ENCODE assay signal across 10 cellular contexts in the genomic region with DNA sequence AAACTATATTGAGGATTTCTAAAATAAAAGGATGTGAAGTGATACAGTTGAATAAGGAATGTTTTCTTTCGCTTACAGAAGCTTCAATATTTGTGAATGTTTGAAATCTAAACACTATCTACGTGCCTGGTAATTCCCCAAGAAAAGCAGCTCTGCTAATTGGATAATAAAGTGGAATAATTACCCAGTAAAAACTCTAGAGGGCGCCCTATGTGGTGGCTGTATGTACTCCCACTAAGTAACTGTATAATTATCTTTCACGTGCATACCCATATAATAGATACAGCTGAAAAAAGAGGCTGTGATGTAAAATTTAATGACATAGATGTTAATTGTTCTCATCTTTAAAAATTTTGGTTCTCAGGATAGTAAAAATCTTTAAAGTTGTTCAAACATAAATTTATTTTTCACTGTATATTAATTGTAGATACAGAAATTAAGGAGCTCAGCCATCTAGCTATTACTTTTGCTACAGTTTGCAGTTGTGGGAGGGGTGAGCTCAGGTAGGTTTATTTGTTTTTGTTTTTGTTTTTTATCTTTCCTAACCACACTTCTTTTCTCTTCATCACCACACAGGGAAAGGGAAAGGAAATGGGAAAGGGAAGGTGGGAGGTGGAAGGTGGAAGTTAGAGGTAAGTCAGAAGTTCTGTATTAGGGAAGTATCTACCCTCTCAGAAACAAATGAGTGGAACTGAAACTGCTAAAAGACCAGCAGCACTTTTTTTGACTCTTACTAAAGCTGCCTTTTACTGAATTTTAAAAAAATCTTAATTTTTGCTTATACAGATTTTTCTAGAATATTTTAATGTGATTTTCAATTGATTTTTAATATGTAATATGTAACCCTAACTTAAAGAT.
DNase-seq lines count a peak whose midpoint lies in the region; ATAC-seq, FAIRE-seq and TF ChIP-seq lines count a peak whose summit lies in the region.
"Had no signal": no experiment of that assay in that cellular context is flagged by ENCODE, and none has a peak within 500 bp of the region (broad histone marks: within the 10 kb centered on the region; RNA-seq: fewer than 3 reads in every experiment).

No MANE protein-coding gene starts in this region.

- no peaks in the 10 kb centered on the region for H3K9me1 ChIP-seq in K562 (ENCODE audit: control insufficient read depth, insufficient read depth, low read length)

- no peaks in the 10 kb centered on the region for H4K20me1 ChIP-seq in K562 (replicated peaks; ENCODE audit: control insufficient read depth, insufficient read depth, low read length)

- H3K36me3 ChIP-seq in K562 (ENCODE audit: control insufficient read depth, insufficient read depth, low read length): no peaks in the 10 kb centered on the region

- POLR2A ChIA-PET in K562 (lab: Yijun Ruan, JAX): no interaction called here

- no peak for FAIRE-seq in K562 (lab: Jason Lieb, UNC)

- WGBS in K562 (ENCODE audit: insufficient coverage, low coverage, missing lambda C conversion rate): 0% methylated on average over 4 of the region's 4 CpGs

- TF ChIP-seq EP300 in K562 (IDR thresholded peaks at IDR 0.05; ENCODE audit: low read length): no peak

- H3K27me3 ChIP-seq in K562 (ENCODE audit: control insufficient read depth in 2 of 2, insufficient read depth in 2 of 2, low read length in 2 of 2): no peaks in the 10 kb centered on the region

- BruUV-seq in K562 (replicated peaks; lab: Mats Ljungman, UMichigan): no TSS peak

- no peak for ATAC-seq in K562
- ATAC-seq in HG03196 (IDR thresholded peaks at IDR 0.05; ENCODE audit: unreplicated experiment): no peak

- H3K79me2 ChIP-seq in K562 (ENCODE audit: control insufficient read depth, insufficient read depth, low read length): no peaks in the 10 kb centered on the region

- no peak overlapping the region for H3K9ac ChIP-seq in K562 (ENCODE audit: insufficient read depth in 1 of 2, low read depth in 2 of 2, low read length in 2 of 2)

- TF ChIP-seq RAD21 in K562 (CRISPR knock-in tag; conservative IDR thresholded peaks at IDR 0.05 in 1 of 2, IDR thresholded peaks at IDR 0.05 in 1 of 2): no peak

- H3K4me2 ChIP-seq in K562 (ENCODE audit: insufficient read depth, low read length): no peak overlapping the region

- no peak overlapping the region for H2AFZ ChIP-seq in K562 (ENCODE audit: low read depth, low read length)

- TF ChIP-seq POLR2A in NB4 (IDR thresholded peaks at IDR 0.05; ENCODE audit: extremely low read depth, insufficient read length) (no peak), K562 (conservative IDR thresholded peaks at IDR 0.05) (no peak)

- TF ChIP-seq CTCF in GM10266 (IDR thresholded peaks at IDR 0.05; ENCODE audit: control insufficient read depth, insufficient read depth, low read depth, missing control alignments) (peak; percentile 9), NB4 (IDR thresholded peaks at IDR 0.05; ENCODE audit: low read depth, low read length) (peak; percentile 31), K562 (IDR thresholded peaks at IDR 0.05 in 2 of 3, conservative IDR thresholded peaks at IDR 0.05 in 1 of 3; ENCODE audit: insufficient read depth in 2 of 3, low read depth in 1 of 3, low read length in 3 of 3) (peak in 1 of 3 experiments; percentile 25; a peak in 2 of 6 replicates)

- in situ Hi-C loops in K562 (cut with MboI): loop anchor here (10.0 kb wide), 1 partner anchor 595 kb away; no protein-coding TSS in a partner anchor

- intact Hi-C loops in K562 (cut with micrococcal nuclease): no loop called here

- no peaks in the 10 kb centered on the region for H3K9me3 ChIP-seq in K562 (replicated peaks; ENCODE audit: control insufficient read depth, insufficient read depth, low read depth, low read length)

- H3K4me1 ChIP-seq in K562 (replicated peaks in 1 of 2; ENCODE audit: control insufficient read depth in 2 of 2, insufficient read depth in 2 of 2, low read length in 2 of 2): no peaks in the 10 kb centered on the region

- CTCF ChIA-PET in K562 (lab: Yijun Ruan, JAX; ENCODE audit: low intra/inter-chr PET ratio): no interaction called here

- H3K4me3 ChIP-seq in NB4 (ENCODE audit: low read depth, low read length) (no peak overlapping the region), K562 (no peak overlapping the region)
- H3K4me3 ChIP-seq: skin epidermis had no signal

- H3K27ac ChIP-seq in K562 (ENCODE audit: extremely low read depth, low read depth, low read length) (no peak overlapping the region), substantia nigra (ENCODE audit: low read depth, low read length, poor library complexity, severe bottlenecking) (no peak overlapping the region)
- H3K27ac ChIP-seq: skin epidermis had no signal

- peak; percentile 2 for DNase-seq in GM10266 (ENCODE audit: extremely low spot score)
- DNase-seq in H4 (ENCODE audit: low spot score): peak; percentile 3
- peak; percentile 19 for DNase-seq in NB4 (ENCODE audit: low read depth)
- DNase-seq in K562 (ENCODE audit: extremely low read depth in 1 of 4, low spot score in 3 of 4): peak; percentile 1 to 8 (median 6)
- DNase-seq in midbrain (lab: John Stamatoyannopoulos, UW): peak; percentile 7
- no peak for DNase-seq in KG1 (lab: John Stamatoyannopoulos, UW)
- no peak for DNase-seq in substantia nigra (lab: John Stamatoyannopoulos, UW)
- DNase-seq: activated B cell treated with CpG ODN at 0.5 μM for 24 hours had no signal

TF ChIP-seq in K562, 482 proteins besides CTCF, POLR2A, EP300 and RAD21:
- no peak for TF ChIP-seq TOE1 (IDR thresholded peaks at IDR 0.05; ENCODE audit: borderline replicate concordance)
- no peak for TF ChIP-seq TOE1 (CRISPR knock-in tag; IDR thresholded peaks at IDR 0.05; ENCODE audit: borderline replicate concordance, low read depth)
- no peak for TF ChIP-seq GABPB2 (CRISPR knock-in tag; conservative IDR thresholded peaks at IDR 0.05)
- TF ChIP-seq MIER1 (IDR thresholded peaks at IDR 0.05; ENCODE audit: low read depth): no peak
- TF ChIP-seq, protein P1, sequence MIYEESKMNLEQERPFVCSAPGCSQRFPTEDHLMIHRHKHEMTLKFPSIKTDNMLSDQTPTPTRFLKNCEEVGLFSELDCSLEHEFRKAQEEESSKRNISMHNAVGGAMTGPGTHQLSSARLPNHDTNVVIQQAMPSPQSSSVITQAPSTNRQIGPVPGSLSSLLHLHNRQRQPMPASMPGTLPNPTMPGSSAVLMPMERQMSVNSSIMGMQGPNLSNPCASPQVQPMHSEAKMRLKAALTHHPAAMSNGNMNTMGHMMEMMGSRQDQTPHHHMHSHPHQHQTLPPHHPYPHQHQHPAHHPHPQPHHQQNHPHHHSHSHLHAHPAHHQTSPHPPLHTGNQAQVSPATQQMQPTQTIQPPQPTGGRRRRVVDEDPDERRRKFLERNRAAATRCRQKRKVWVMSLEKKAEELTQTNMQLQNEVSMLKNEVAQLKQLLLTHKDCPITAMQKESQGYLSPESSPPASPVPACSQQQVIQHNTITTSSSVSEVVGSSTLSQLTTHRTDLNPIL (CRISPR knock-in tag; IDR thresholded peaks at IDR 0.05): no peak
- no peak for TF ChIP-seq ZNF696 (CRISPR knock-in tag; conservative IDR thresholded peaks at IDR 0.05)
- no peak for TF ChIP-seq FIP1L1 (IDR thresholded peaks at IDR 0.05; ENCODE audit: low read depth, low read length, poor library complexity, severe bottlenecking)
- TF ChIP-seq TCF7L2 (IDR thresholded peaks at IDR 0.05; ENCODE audit: low read depth, low read length): no peak
- no peak for TF ChIP-seq CCAR2 (IDR thresholded peaks at IDR 0.05; ENCODE audit: low read depth, low read length)
- TF ChIP-seq ZNF143 (CRISPR knock-in tag; IDR thresholded peaks at IDR 0.05): no peak
- TF ChIP-seq ILK (tag; IDR thresholded peaks at IDR 0.05; ENCODE audit: borderline replicate concordance, low read depth): no peak
- TF ChIP-seq CREBBP (IDR thresholded peaks at IDR 0.05; ENCODE audit: low read depth, low read length): no peak

Comparison
In these comparisons a context has a peak if more than half of its experiments do, and no peak if none do; other contexts are left out.
1. DNase-seq: peak in GM10266 (single experiment), H4 (single experiment), NB4 (single experiment), K562 (4 of 4) and midbrain (single experiment); none in KG1 (single experiment) and substantia nigra (0 of 49).